26 cellular contexts compared by ENCODE assay signal in the genomic region with DNA sequence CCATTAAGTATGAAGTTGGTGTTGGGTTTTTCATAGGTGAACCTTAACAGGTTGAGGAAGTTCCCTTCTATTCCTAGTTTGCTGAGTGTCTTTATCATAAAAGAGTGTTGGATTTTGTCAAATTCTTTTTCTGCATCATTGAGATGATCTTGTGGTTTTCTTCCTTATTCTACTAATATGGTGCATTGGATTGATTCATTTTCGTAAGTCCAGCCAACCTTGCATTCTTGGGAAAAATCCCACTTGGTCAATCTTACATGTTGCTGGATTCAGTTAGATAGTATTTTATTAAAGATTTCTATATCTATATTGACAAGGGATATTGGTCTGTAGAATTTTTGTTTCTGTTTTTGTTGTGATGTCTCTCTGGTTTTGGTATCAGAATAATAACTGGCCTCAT.
"Had no signal": no experiment of that assay in that cellular context is flagged by ENCODE, and none has a peak within 500 bp of the region (broad histone marks: within the 10 kb centered on the region; RNA-seq: fewer than 3 reads in every experiment).

No MANE protein-coding gene starts in this region.

- ATAC-seq: stimulated activated effector memory CD8-positive, alpha-beta T cell treated with anti-CD3 and anti-CD28 coated beads, Interleukin-12 subunit alpha, Interleukin-12 subunit beta, amount 100 ng/mL, for 72 hours; stimulated activated memory B cell treated with anti-CD40 and anti-IgM and Interleukin-4, amounts not matched to agents 10 μg/mL and 1 μg/mL and 100 μg/mL, for 72 hours; stimulated activated naive B cell treated with anti-CD40 and anti-IgM and Interleukin-4, amounts not matched to agents 10 μg/mL and 1 μg/mL and 100 μg/mL, for 72 hours; stimulated activated naive CD8-positive, alpha-beta T cell treated with anti-CD3 and anti-CD28 coated beads, Interleukin-15, amount 100 ng/mL, for 72 hours; stimulated activated naive CD8-positive, alpha-beta T cell treated with anti-CD3 and anti-CD28 coated beads, Interleukin-15, Interleukin-2, amounts not matched to agents 100 U/mL and 50 U/mL, for 24 hours; upper lobe of right lung had no signal

- H3K4me1 ChIP-seq: suprapubic skin, testis, thyroid gland, tibial artery, tibial nerve, transverse colon, upper lobe of right lung, uterus, vagina had no signal

- H3K4me3 ChIP-seq: stomach, suprapubic skin, testis, thoracic aorta, thyroid gland, tibial artery, tibial nerve, transverse colon, upper lobe of left lung, upper lobe of right lung, uterus, vagina had no signal

- H3K36me3 ChIP-seq: stomach, suprapubic skin, thyroid gland, tibial artery, tibial nerve, transverse colon, upper lobe of left lung, upper lobe of right lung, uterus, vagina had no signal

- DNase-seq: stimulated activated CD4-positive, alpha-beta T cell treated with anti-CD3 and anti-CD28 coated beads, Interleukin-2, amount 100 ng/mL, for 48 hours; stimulated activated CD4-positive, alpha-beta T cell treated with anti-CD3 and anti-CD28 coated beads, Interleukin-4, amount 100 ng/mL, for 1 hour; stimulated activated CD4-positive, alpha-beta T cell treated with anti-CD3 and anti-CD28 coated beads, Interleukin-4, amount 100 ng/mL, for 24 hours; stimulated activated CD4-positive, alpha-beta T cell treated with anti-CD3 and anti-CD28 coated beads, Interleukin-4, amount 100 ng/mL, for 4 hours; stimulated activated CD8-positive, alpha-beta memory T cell treated with anti-CD3 and anti-CD28 coated beads, Interleukin-4, amount 100 ng/mL, for 48 hours; stimulated activated naive B cell treated with anti-CD40 and anti-IgM and Interleukin-4, amounts not matched to agents 10 μg/mL and 1 μg/mL and 100 μg/mL, for 72 hours; stimulated activated naive CD4-positive, alpha-beta T cell; stimulated activated naive CD4-positive, alpha-beta T cell treated with Interleukin-2 at 50 U/mL for 16 hours; stimulated activated naive CD8-positive, alpha-beta T cell treated with anti-CD3 and anti-CD28 coated beads, Interleukin-15, amount 100 ng/mL, for 72 hours; stimulated activated naive CD8-positive, alpha-beta T cell treated with anti-CD3 and anti-CD28 coated beads, Interleukin-15, Interleukin-2, amounts not matched to agents 100 U/mL and 50 U/mL, for 24 hours; stomach; substantia nigra; testis; thyroid gland; tibial artery; transverse colon; upper lobe of left lung; upper lobe of right lung; uterus had no signal

- H3K27me3 ChIP-seq: stomach, suprapubic skin, testis, thyroid gland, tibial artery, tibial nerve, transverse colon, upper lobe of left lung, upper lobe of right lung, uterus, vagina had no signal

- H3K9me3 ChIP-seq: suprapubic skin, testis, thoracic aorta, thyroid gland, tibial artery, transverse colon, upper lobe of left lung, uterus, vagina had no signal

- FAIRE-seq: urothelium cell line had no signal

- H3K27ac ChIP-seq: stomach, suprapubic skin, testis, thoracic aorta, thyroid gland, tibial artery, tibial nerve, transverse colon, upper lobe of left lung, upper lobe of right lung, uterus, vagina had no signal
